In genomic region chr2:236177967-236178909, GRCh38 we compare ENCODE assay signal across 8 cellular contexts. TPM values are rescaled to one million over a fixed set of nuclear protein-coding genes. Genes with fewer than 3 reads are reported as not detected.
A peak's percentile ranks its signal among the peaks of the same experiment; 100 is the strongest.
DNase-seq lines count a peak whose midpoint lies in the region; ATAC-seq and TF ChIP-seq lines count a peak whose summit lies in the region.
"Had no signal": no experiment of that assay in that cellular context is flagged by ENCODE, and none has a peak within 500 bp of the region (broad histone marks: within the 10 kb centered on the region; RNA-seq: fewer than 3 reads in every experiment).

No MANE protein-coding gene starts in this region.

- peaks cover 97% of the 10 kb centered on the region for H3K27me3 ChIP-seq in neural cell (ENCODE audit: insufficient read depth, low read depth, low read length)

- no peaks in the 10 kb centered on the region for H3F3A ChIP-seq in neural cell (ENCODE audit: insufficient read depth, low read length, poor library complexity, severe bottlenecking)

- CTCF ChIA-PET in WTC11 (lab: Charles Lee) = interaction anchor here (0.5 to 3.9 kb wide), 77 partner anchors 9 to 569 kb away, joined by 3 to 41 read pairs (median 4); partner anchors contain the start of genes ACKR3 and GBX2

- H3K4me3 ChIP-seq in fibroblast of villous mesenchyme (ENCODE audit: low read depth, low read length) (peak overlapping the region; percentile 62), neural cell (ENCODE audit: low read length) (peak overlapping the region; percentile 52)

- POLR2A ChIA-PET in WTC11 (lab: Charles Lee) = interaction anchor here (0.6 kb wide), 1 partner anchor 54 kb away, joined by 3 read pairs; no protein-coding TSS in a partner anchor

- H3K27ac Mint-ChIP-seq in WTC11 = no peak overlapping the region

- H3K9ac ChIP-seq in neural cell (ENCODE audit: low read length) = no peak overlapping the region

- H3K79me2 ChIP-seq in neural cell (replicated peaks; ENCODE audit: insufficient read depth, low read length) = no peaks in the 10 kb centered on the region

- no peaks in the 10 kb centered on the region for H3K36me3 Mint-ChIP-seq in WTC11

- peak overlapping the region; percentile 76 for H3K4me3 Mint-ChIP-seq in WTC11

- no peaks in the 10 kb centered on the region for H3K36me3 ChIP-seq in neural cell (ENCODE audit: insufficient read depth, low read length)

- H3K27me3 Mint-ChIP-seq in WTC11 (ENCODE audit: low read depth) = peaks cover 64% of the 10 kb centered on the region

- no peaks in the 10 kb centered on the region for H4K20me1 ChIP-seq in neural cell (ENCODE audit: insufficient read depth)

- no peak overlapping the region for H3K27ac ChIP-seq in neural cell (ENCODE audit: low read length)

- ATAC-seq in WTC11 = peak; percentile 54
- ATAC-seq in HG02840 (IDR thresholded peaks at IDR 0.05; ENCODE audit: low FRiP score, unreplicated experiment) = no peak
- ATAC-seq in GM18517 (IDR thresholded peaks at IDR 0.05; ENCODE audit: unreplicated experiment) = no peak

- DNase-seq in ELF-1 (ENCODE audit: low read depth, low spot score) (peak; percentile 94), M059J (ENCODE audit: low read depth) (peak; percentile 57), WTC11 (ENCODE audit: low spot score) (peak; percentile 88), fibroblast of villous mesenchyme (ENCODE audit: low read depth) (peak; percentile 63)

- H2AFZ ChIP-seq in neural cell (ENCODE audit: low read depth, low read length) = no peak overlapping the region

- TF ChIP-seq RAD21 in neural cell (conservative IDR thresholded peaks at IDR 0.05) = peak; percentile 41

- peaks cover 49% of the 10 kb centered on the region for H3K4me1 Mint-ChIP-seq in WTC11

- no peak for TF ChIP-seq EP300 in neural cell (conservative IDR thresholded peaks at IDR 0.05; ENCODE audit: poor library complexity, severe bottlenecking)

- H3K9me2 ChIP-seq in neural cell (ENCODE audit: insufficient read depth, low read length) = no peaks in the 10 kb centered on the region

- H3K9me3 Mint-ChIP-seq in WTC11 = no peaks in the 10 kb centered on the region

- no peaks in the 10 kb centered on the region for H3K9me3 ChIP-seq in neural cell (ENCODE audit: low read length)

- TF ChIP-seq CTCF in WTC11 (IDR thresholded peaks at IDR 0.05) (peak; percentile 90), fibroblast of villous mesenchyme (IDR thresholded peaks at IDR 0.05; ENCODE audit: insufficient read depth, low read depth, low read length) (peak; percentile 86), neural cell (IDR thresholded peaks at IDR 0.05; ENCODE audit: poor library complexity, severe bottlenecking) (peak; percentile 61)

- no peak overlapping the region for H3K4me2 ChIP-seq in neural cell (ENCODE audit: low read length)

TF ChIP-seq in WTC11, 78 proteins besides CTCF, POLR2A, EP300 and RAD21 (continues in another document):
- TF ChIP-seq HMGA2 (CRISPR knock-in tag; IDR thresholded peaks at IDR 0.05) = no peak
- no peak for TF ChIP-seq AFF4 (CRISPR knock-in tag; IDR thresholded peaks at IDR 0.05; ENCODE audit: borderline replicate concordance)
- TF ChIP-seq HMGXB4 (CRISPR knock-in tag; IDR thresholded peaks at IDR 0.05) = peak; percentile 87

TF ChIP-seq in neural cell, 6 proteins besides CTCF, POLR2A, EP300 and RAD21:
- no peak for TF ChIP-seq REST (IDR thresholded peaks at IDR 0.05; ENCODE audit: borderline replicate concordance)
- peak; percentile 51 for TF ChIP-seq EZH2 (IDR thresholded peaks at IDR 0.05; ENCODE audit: borderline replicate concordance, insufficient read depth, low read length, poor library complexity, severe bottlenecking)
- TF ChIP-seq TAF1 (IDR thresholded peaks at IDR 0.05; ENCODE audit: low read depth) = no peak
- no peak for TF ChIP-seq MXI1 (conservative IDR thresholded peaks at IDR 0.05; ENCODE audit: poor library complexity, severe bottlenecking)
- peak; percentile 64 for TF ChIP-seq SMC3 (conservative IDR thresholded peaks at IDR 0.05; ENCODE audit: poor library complexity)
- no peak for TF ChIP-seq POLR2AphosphoS5 (IDR thresholded peaks at IDR 0.05)
TF ChIP-seq in neural cell: peak in this region for 2.

RNA-seq across cellular contexts. Expression of gene GBX2, which starts 10.1 kb away (rescaled TPM):
- 0.96 and 6.6 TPM in 2 replicates for total RNA-seq in M059J (2014; rRNA removed; shearing (Covaris generic))
- total RNA-seq in WTC11 (2021) = 15.3 to 25.6 TPM (median 19.1 TPM) in 3 replicates
- total RNA-seq in fibroblast of villous mesenchyme = 1.6 TPM in 1 of 2 replicates, not detected in the other
- polyA plus RNA-seq in neural cell = 0.92 and 1.2 TPM in 2 replicates
- 1.0 and 1.7 TPM in 2 replicates for polyA minus RNA-seq in neural cell
- total RNA-seq: activated CD8-positive, alpha-beta memory T cell treated with anti-CD3 and anti-CD28 coated beads for 36 hours had no signal
